13 cellular contexts compared by ENCODE assay signal in genomic region chr6:93453956-93454355, GRCh38. TPM values are rescaled to one million over a fixed set of nuclear protein-coding genes. Genes with fewer than 3 reads are reported as not detected.
DNase-seq lines count a peak whose midpoint lies in the region; ATAC-seq and TF ChIP-seq lines count a peak whose summit lies in the region.
"Had no signal": no experiment of that assay in that cellular context is flagged by ENCODE, and none has a peak within 500 bp of the region (broad histone marks: within the 10 kb centered on the region; RNA-seq: fewer than 3 reads in every experiment).

No MANE protein-coding gene starts in this region.

- H3K27me3 ChIP-seq in stomach (no peaks in the 10 kb centered on the region), ovary (no peaks in the 10 kb centered on the region)

- H3K36me3 ChIP-seq in stomach (no peaks in the 10 kb centered on the region), ovary (no peaks in the 10 kb centered on the region)
- H3K36me3 ChIP-seq: thoracic aorta had no signal

- no peak for TF ChIP-seq POLR2A in stomach (IDR thresholded peaks at IDR 0.05)
- no peak for TF ChIP-seq POLR2A in ovary (IDR thresholded peaks at IDR 0.05)

- H3K27me3 Mint-ChIP-seq in osteocyte (ENCODE audit: unreplicated experiment), result no peaks in the 10 kb centered on the region
- H3K27me3 Mint-ChIP-seq: IgD-negative memory B cell had no signal

- H3K36me3 Mint-ChIP-seq in osteocyte (ENCODE audit: unreplicated experiment), result no peaks in the 10 kb centered on the region
- H3K36me3 Mint-ChIP-seq: IgD-negative memory B cell had no signal

- TF ChIP-seq EP300 in stomach (IDR thresholded peaks at IDR 0.05), result no peak
- no peak for TF ChIP-seq EP300 in ovary (IDR thresholded peaks at IDR 0.05)

- 74 to 81% (median 80%) methylated on average over 3 of the region's 3 CpGs for WGBS in stomach, 5 donors
- WGBS in ovary, 3 donors, result 80 to 83% (median 82%) methylated on average over 3 of the region's 3 CpGs

- intact Hi-C loops in stomach (cut with DNase I; ENCODE audit: low total_unique reads) (no loop called here), ovary (cut with DNase I) (no loop called here)

- no peak for TF ChIP-seq CTCF in osteocyte (IDR thresholded peaks at IDR 0.05)
- no peak for TF ChIP-seq CTCF in stomach (IDR thresholded peaks at IDR 0.05)
- no peak for TF ChIP-seq CTCF in ovary (IDR thresholded peaks at IDR 0.05)

- peak overlapping the region; percentile 5 for H3K27ac Mint-ChIP-seq in osteocyte (ENCODE audit: unreplicated experiment)
- H3K27ac Mint-ChIP-seq: IgD-negative memory B cell had no signal

- H3K9me3 ChIP-seq in stomach (no peaks in the 10 kb centered on the region), ovary (no peaks in the 10 kb centered on the region)
- H3K9me3 ChIP-seq: thoracic aorta had no signal

- H3K9me3 Mint-ChIP-seq in osteocyte (ENCODE audit: unreplicated experiment), result no peaks in the 10 kb centered on the region

- ATAC-seq in GM19328 (IDR thresholded peaks at IDR 0.05; ENCODE audit: unreplicated experiment) (peak; percentile 72), HG02623 (IDR thresholded peaks at IDR 0.05; ENCODE audit: unreplicated experiment) (peak; percentile 87), HG03196 (IDR thresholded peaks at IDR 0.05; ENCODE audit: unreplicated experiment) (peak; percentile 81)

- H3K4me3 Mint-ChIP-seq in osteocyte (ENCODE audit: unreplicated experiment), result no peak overlapping the region
- H3K4me3 Mint-ChIP-seq: IgD-negative memory B cell had no signal

- H3K4me1 Mint-ChIP-seq in osteocyte (ENCODE audit: unreplicated experiment), result peaks cover 10% of the 10 kb centered on the region
- H3K4me1 Mint-ChIP-seq: IgD-negative memory B cell had no signal

- no peak overlapping the region for H3K4me3 ChIP-seq in stomach
- no peak overlapping the region for H3K4me3 ChIP-seq in ovary
- H3K4me3 ChIP-seq: lung, skin epidermis, thoracic aorta had no signal

- H3K4me1 ChIP-seq in stomach, result no peaks in the 10 kb centered on the region
- H3K4me1 ChIP-seq in ovary (ENCODE audit: insufficient read depth), result no peaks in the 10 kb centered on the region

- H3K27ac ChIP-seq in stomach (no peak overlapping the region), ovary (no peak overlapping the region)
- H3K27ac ChIP-seq: skin epidermis, thoracic aorta had no signal

- DNase-seq in osteocyte (ENCODE audit: extremely low spot score, unreplicated experiment) (no peak), cortex of kidney (lab: John Stamatoyannopoulos, UW) (no peak), stomach (no peak), ovary (no peak)
- DNase-seq: activated T-cell treated with anti-CD3 and anti-CD28 coated beads for 4 hours, NCI-H1436 treated with DMSO at 0.1 percent for 48 hours had no signal

RNA-seq across cellular contexts. Expression of gene EPHA7, which starts 34.6 kb away (rescaled TPM):
- total RNA-seq in osteocyte (418 and 424 TPM in 2 replicates), stomach (100 to 1,000 TPM in 1 of 5 donors, 10 to 100 TPM in 3, 1 to 10 TPM in 1; 1.2 to 118 (median 51.9) TPM), ovary (1 to 10 TPM in 6 of 7 donors, under 1 TPM in 1; 0.95 to 3.0 (median 1.9) TPM)
- polyA plus RNA-seq in stomach (under 1 TPM; 0.55 to 0.92 (median 0.56) TPM), ovary (1 to 10 TPM in 1 of 2 donors, under 1 TPM in 1; 0.64 to 1.0 TPM)
- polyA plus RNA-seq: IgD-negative memory B cell had no signal
